11 cellular contexts compared by ENCODE assay signal in the genomic region with DNA sequence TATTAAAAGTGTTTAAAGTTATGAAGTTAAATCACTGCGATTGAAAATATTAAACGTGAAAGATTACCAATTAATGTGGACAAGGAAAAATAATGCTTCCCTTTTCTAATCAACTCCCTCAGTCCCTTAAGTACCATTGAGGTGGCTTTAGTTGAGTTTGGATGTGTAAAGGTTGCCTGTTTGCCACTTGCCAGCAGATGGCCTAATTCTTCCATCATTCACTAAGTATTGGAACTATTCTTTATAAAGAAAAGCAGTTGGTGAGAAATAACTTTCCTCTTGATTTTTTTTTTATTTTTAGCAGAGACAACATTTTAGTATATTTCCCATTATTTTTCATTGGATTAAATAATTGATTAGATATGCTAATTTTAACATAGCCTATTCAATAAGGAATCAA.
DNase-seq lines count a peak whose midpoint lies in the region; ATAC-seq and TF ChIP-seq lines count a peak whose summit lies in the region.
"Had no signal": no experiment of that assay in that cellular context is flagged by ENCODE, and none has a peak within 500 bp of the region (broad histone marks: within the 10 kb centered on the region; RNA-seq: fewer than 3 reads in every experiment).

No MANE protein-coding gene starts in this region.

- H3K36me3 ChIP-seq in left lung = no peaks in the 10 kb centered on the region
- H3K36me3 ChIP-seq: colonic mucosa had no signal

- no peaks in the 10 kb centered on the region for H3K9me3 ChIP-seq in left lung
- H3K9me3 ChIP-seq: colonic mucosa had no signal

- H3K4me1 Mint-ChIP-seq in chondrocyte (ENCODE audit: low read depth) = no peaks in the 10 kb centered on the region
- no peaks in the 10 kb centered on the region for H3K4me1 Mint-ChIP-seq in osteocyte (ENCODE audit: unreplicated experiment)
- H3K4me1 Mint-ChIP-seq: IgD-negative memory B cell had no signal

- H3K4me3 Mint-ChIP-seq in chondrocyte (ENCODE audit: unreplicated experiment) (no peak overlapping the region), osteocyte (ENCODE audit: unreplicated experiment) (no peak overlapping the region)
- H3K4me3 Mint-ChIP-seq: IgD-negative memory B cell had no signal

- H3K9me3 Mint-ChIP-seq in chondrocyte (ENCODE audit: low read depth) (no peaks in the 10 kb centered on the region), osteocyte (ENCODE audit: unreplicated experiment) (no peaks in the 10 kb centered on the region)
- H3K9me3 Mint-ChIP-seq: IgD-negative memory B cell had no signal

- peak in 2 of 3 experiments; percentile 18 to 68 for DNase-seq in NCI-H1417 (lab: John Stamatoyannopoulos, UW)
- no peak for DNase-seq in NCI-H1417 treated with DMSO at 0.1 percent for 48 hours (lab: John Stamatoyannopoulos, UW)
- peak; percentile 41 for DNase-seq in NCI-H1436 (lab: John Stamatoyannopoulos, UW)
- no peak for DNase-seq in chondrocyte (ENCODE audit: low spot score)
- no peak for DNase-seq in osteocyte (ENCODE audit: extremely low spot score, unreplicated experiment)
- DNase-seq in NCI-H2081 (lab: John Stamatoyannopoulos, UW) = no peak
- no peak for DNase-seq in left lung
- DNase-seq: activated CD4-positive, alpha-beta T cell treated with anti-CD3 and anti-CD28 coated beads, Interleukin-2, amount 50 U/mL, for 1 hour; colonic mucosa had no signal

- H3K27me3 ChIP-seq in left lung = no peaks in the 10 kb centered on the region
- H3K27me3 ChIP-seq: colonic mucosa had no signal

- H3K27ac Mint-ChIP-seq in chondrocyte (ENCODE audit: unreplicated experiment) (no peak overlapping the region), osteocyte (ENCODE audit: unreplicated experiment) (no peak overlapping the region)
- H3K27ac Mint-ChIP-seq: IgD-negative memory B cell had no signal

- H3K4me3 ChIP-seq in left lung = no peak overlapping the region
- H3K4me3 ChIP-seq: colonic mucosa had no signal

- H3K4me1 ChIP-seq in left lung = no peaks in the 10 kb centered on the region
- H3K4me1 ChIP-seq: colonic mucosa had no signal

- ATAC-seq in HG02981 (IDR thresholded peaks at IDR 0.05; ENCODE audit: unreplicated experiment) (no peak), left lung (no peak)

- H3K27me3 Mint-ChIP-seq in chondrocyte (ENCODE audit: low read depth) = peaks cover 8% of the 10 kb centered on the region
- H3K27me3 Mint-ChIP-seq in osteocyte (ENCODE audit: unreplicated experiment) = no peaks in the 10 kb centered on the region
- H3K27me3 Mint-ChIP-seq: IgD-negative memory B cell had no signal

- TF ChIP-seq CTCF in chondrocyte (IDR thresholded peaks at IDR 0.05) (peak; percentile 66), osteocyte (IDR thresholded peaks at IDR 0.05) (peak; percentile 39), left lung (IDR thresholded peaks at IDR 0.05) (no peak)

- no peak overlapping the region for H3K27ac ChIP-seq in left lung
- H3K27ac ChIP-seq: colonic mucosa had no signal

- H3K36me3 Mint-ChIP-seq in chondrocyte (ENCODE audit: low read depth) (no peaks in the 10 kb centered on the region), osteocyte (ENCODE audit: unreplicated experiment) (no peaks in the 10 kb centered on the region)
- H3K36me3 Mint-ChIP-seq: IgD-negative memory B cell had no signal

- intact Hi-C loops in left lung (cut with DNase I) = no loop called here

Comparison
In these comparisons a context has a peak if more than half of its experiments do, and no peak if none do; other contexts are left out.
1. DNase-seq: peak in NCI-H1417 (2 of 3) and NCI-H1436 (single experiment); none in NCI-H1417 treated with DMSO at 0.1 percent for 48 hours (single experiment), chondrocyte (single experiment), osteocyte (single experiment), NCI-H2081 (0 of 2) and left lung (0 of 2).
2. CTCF ChIP-seq: peak in chondrocyte (single experiment) and osteocyte (single experiment); none in left lung (0 of 2).